23 cellular contexts compared by ENCODE assay signal in genomic region chr7:131074043-131074442, GRCh38.
DNase-seq lines count a peak whose midpoint lies in the region; ATAC-seq and TF ChIP-seq lines count a peak whose summit lies in the region.
"Had no signal": no experiment of that assay in that cellular context is flagged by ENCODE, and none has a peak within 500 bp of the region (broad histone marks: within the 10 kb centered on the region; RNA-seq: fewer than 3 reads in every experiment).

No MANE protein-coding gene starts in this region.

- no peak overlapping the region for H2BK12ac ChIP-seq in H9 (ENCODE audit: insufficient read length, low read depth, low read length)

- H4K5ac ChIP-seq in H9 (ENCODE audit: insufficient read length, low read depth, low read length), result no peak overlapping the region

- H3K27ac Mint-ChIP-seq in CD4-positive, CD25-positive, alpha-beta regulatory T cell, result peak overlapping the region; percentile 5 to 71 (median 35)
- H3K27ac Mint-ChIP-seq in CD4-positive, alpha-beta memory T cell, result peak overlapping the region in 5 of 7 donors; percentile 12 to 89 (median 53)
- peak overlapping the region in 7 of 9 donors; percentile 15 to 81 (median 63) for H3K27ac Mint-ChIP-seq in naive thymus-derived CD4-positive, alpha-beta T cell
- H3K27ac Mint-ChIP-seq in H9, result peak overlapping the region in 1 of 3 experiments; percentile 20; a peak in 1 of 7 replicates
- H3K27ac Mint-ChIP-seq: activated CD4-positive, alpha-beta T cell treated with anti-CD3 and anti-CD28 coated beads, Interleukin-2, amount 10 ng/mL, durations not matched to agents 7 days and 5 days; activated naive CD8-positive, alpha-beta T cell treated with anti-CD3 and anti-CD28 coated beads, Interleukin-2, amount 50 U/mL, for 24 hours; activated T-helper 2 cell treated with anti-CD3 and anti-CD28 coated beads, Interferon-gamma antibody, Interleukin-2, Interleukin-4, amounts not matched to agents 10 μg/mL and 5 μg/mL and 100 μg/mL, durations not matched to agents 14 hours and 24 hours and 36 hours; CD14-positive monocyte; progenitor cell of endocrine pancreas had no signal

- peaks cover 81% of the 10 kb centered on the region for H3K4me1 ChIP-seq in CD4-positive, CD25-positive, alpha-beta regulatory T cell (ENCODE audit: control insufficient read depth, insufficient read depth, low read length, poor library complexity, severe bottlenecking)
- H3K4me1 ChIP-seq in CD4-positive, alpha-beta memory T cell (ENCODE audit: insufficient read depth, low read length), result peaks cover 86% of the 10 kb centered on the region
- peaks cover 20 to 60% of the 10 kb centered on the region in 2 donors for H3K4me1 ChIP-seq in naive thymus-derived CD4-positive, alpha-beta T cell (ENCODE audit: control insufficient read depth in 2 of 2, insufficient read depth in 2 of 2, low read length in 2 of 2)
- peaks cover 2% of the 10 kb centered on the region; the same call in 1 of the 2 replicates for H3K4me1 ChIP-seq in H9 (ENCODE audit: insufficient read depth, low read length)

- H3K4me3 ChIP-seq in CD4-positive, CD25-positive, alpha-beta regulatory T cell (ENCODE audit: low read depth, low read length), result peak overlapping the region; percentile 6
- no peak overlapping the region for H3K4me3 ChIP-seq in CD4-positive, alpha-beta memory T cell (ENCODE audit: low read length in 2 of 2)
- no peak overlapping the region for H3K4me3 ChIP-seq in naive thymus-derived CD4-positive, alpha-beta T cell (ENCODE audit: low read length)
- H3K4me3 ChIP-seq: PC-9, thoracic aorta, uterus had no signal

- TF ChIP-seq CTCF in H9 (conservative IDR thresholded peaks at IDR 0.05), result no peak

- no peak overlapping the region for H3K18ac ChIP-seq in H9 (ENCODE audit: insufficient read length, low read depth, low read length)

- peak overlapping the region; percentile 11 to 68 (median 28) for H3K4me3 Mint-ChIP-seq in CD4-positive, CD25-positive, alpha-beta regulatory T cell
- peak overlapping the region in 5 of 8 donors; percentile 3 to 55 (median 32) for H3K4me3 Mint-ChIP-seq in CD4-positive, alpha-beta memory T cell
- peak overlapping the region in 5 of 10 donors; percentile 4 to 37 (median 6) for H3K4me3 Mint-ChIP-seq in naive thymus-derived CD4-positive, alpha-beta T cell
- no peak overlapping the region for H3K4me3 Mint-ChIP-seq in H9
- H3K4me3 Mint-ChIP-seq: activated CD4-positive, alpha-beta T cell treated with anti-CD3 and anti-CD28 coated beads, Interleukin-2, amount 10 ng/mL, durations not matched to agents 7 days and 5 days; activated naive CD8-positive, alpha-beta T cell treated with anti-CD3 and anti-CD28 coated beads, Interleukin-2, amount 50 U/mL, for 24 hours; CD14-positive monocyte had no signal

- H3K27me3 ChIP-seq in CD4-positive, CD25-positive, alpha-beta regulatory T cell (ENCODE audit: control insufficient read depth, insufficient read depth, low read length), result no peaks in the 10 kb centered on the region
- no peaks in the 10 kb centered on the region for H3K27me3 ChIP-seq in CD4-positive, alpha-beta memory T cell (ENCODE audit: insufficient read depth, low read length)
- H3K27me3 ChIP-seq in naive thymus-derived CD4-positive, alpha-beta T cell (ENCODE audit: control insufficient read depth in 2 of 2, insufficient read depth in 2 of 2, low read length in 2 of 2), result no peaks in the 10 kb centered on the region
- no peaks in the 10 kb centered on the region for H3K27me3 ChIP-seq in H9 (ENCODE audit: insufficient read depth, low read length)
- H3K27me3 ChIP-seq: foreskin keratinocyte, uterus had no signal

- H3K23me2 ChIP-seq in H9 (ENCODE audit: insufficient read length, low read depth, low read length, poor library complexity, severe bottlenecking), result no peaks in the 10 kb centered on the region

- no peaks in the 10 kb centered on the region for H4K20me1 ChIP-seq in H9 (ENCODE audit: control insufficient read depth, insufficient read depth, insufficient read length)

- H3K56ac ChIP-seq in H9 (ENCODE audit: insufficient read length, low read depth, low read length), result no peak overlapping the region

- peaks cover 5% of the 10 kb centered on the region for H3K27me3 Mint-ChIP-seq in CD4-positive, CD25-positive, alpha-beta regulatory T cell
- H3K27me3 Mint-ChIP-seq in CD4-positive, alpha-beta memory T cell, result no peaks in the 10 kb centered on the region
- no peaks in the 10 kb centered on the region for H3K27me3 Mint-ChIP-seq in naive thymus-derived CD4-positive, alpha-beta T cell
- no peaks in the 10 kb centered on the region; the same call in 1 of the 2 replicates for H3K27me3 Mint-ChIP-seq in H9 (ENCODE audit: low read depth)
- H3K27me3 Mint-ChIP-seq: activated CD4-positive, alpha-beta T cell treated with anti-CD3 and anti-CD28 coated beads, Interleukin-2, amount 10 ng/mL, durations not matched to agents 7 days and 5 days; activated naive CD8-positive, alpha-beta T cell treated with anti-CD3 and anti-CD28 coated beads, Interleukin-2, amount 50 U/mL, for 24 hours; progenitor cell of endocrine pancreas had no signal

- CTCF ChIA-PET in CD4-positive, alpha-beta memory T cell (lab: Charles Lee; ENCODE audit: partially characterized antibody), result interaction anchor here (1.4 kb wide), 1 partner anchor 229 kb away, joined by 5 read pairs; no protein-coding TSS in a partner anchor
- CTCF ChIA-PET in naive thymus-derived CD4-positive, alpha-beta T cell (lab: Charles Lee), result interaction anchor here (0.6 kb wide), 1 partner anchor 198 kb away, joined by 3 read pairs; no protein-coding TSS in a partner anchor

- H3K79me1 ChIP-seq in H9 (ENCODE audit: insufficient read depth, low read depth, low read length, poor library complexity, severe bottlenecking), result no peaks in the 10 kb centered on the region

- no peak overlapping the region for H2AK5ac ChIP-seq in H9 (ENCODE audit: insufficient read length, low read length)

- no peak overlapping the region for H4K8ac ChIP-seq in H9 (replicated peaks; ENCODE audit: insufficient read length, low read depth, low read length)

- H2BK20ac ChIP-seq in H9 (ENCODE audit: low read depth, low read length, poor library complexity, severe bottlenecking), result no peak overlapping the region

- H2BK15ac ChIP-seq in H9 (ENCODE audit: low read depth, low read length), result no peak overlapping the region

- H4K91ac ChIP-seq in H9 (ENCODE audit: insufficient read length, low read depth, low read length), result no peak overlapping the region

- H3K27ac ChIP-seq in CD4-positive, CD25-positive, alpha-beta regulatory T cell (ENCODE audit: insufficient read depth, low read length, poor library complexity, severe bottlenecking), result no peak overlapping the region
- no peak overlapping the region for H3K27ac ChIP-seq in CD4-positive, alpha-beta memory T cell (ENCODE audit: low read depth, low read length)
- H3K27ac ChIP-seq in caudate nucleus (ENCODE audit: low read depth, low read length) (peak overlapping the region; percentile 52), H9 (ENCODE audit: insufficient read length, low read depth, low read length) (no peak overlapping the region)
- no peak overlapping the region for H3K27ac ChIP-seq in naive thymus-derived CD4-positive, alpha-beta T cell (ENCODE audit: low read depth, low read length)
- H3K27ac ChIP-seq: foreskin keratinocyte, PC-9, thoracic aorta had no signal

- H2BK120ac ChIP-seq in H9 (ENCODE audit: low read depth, low read length, poor library complexity, severe bottlenecking), result no peak overlapping the region

- peaks cover 49 to 74% (median 61%) of the 10 kb centered on the region in 4 donors for H3K4me1 Mint-ChIP-seq in CD4-positive, CD25-positive, alpha-beta regulatory T cell
- H3K4me1 Mint-ChIP-seq in CD4-positive, alpha-beta memory T cell, result peaks cover 50 to 75% (median 66%) of the 10 kb centered on the region in 4 donors
- H3K4me1 Mint-ChIP-seq in naive thymus-derived CD4-positive, alpha-beta T cell, result peaks cover 12 to 51% (median 38%) of the 10 kb centered on the region in 7 donors
- H3K4me1 Mint-ChIP-seq in H9, result peaks cover 21 to 22% of the 10 kb centered on the region in 2 experiments

- no peak overlapping the region for H2AFZ ChIP-seq in H9 (ENCODE audit: low read length)
- H2AFZ ChIP-seq: PC-9 had no signal

- intact Hi-C loops in CD4-positive, alpha-beta memory T cell (cut with micrococcal nuclease), result loop anchor here (5.0 kb wide), 1 partner anchor 33 kb away; no protein-coding TSS in a partner anchor
- intact Hi-C loops in naive thymus-derived CD4-positive, alpha-beta T cell (cut with micrococcal nuclease), result loop anchor here in 1 of 2 donors (2.0 kb wide), 2 partner anchors 13 to 17 kb away; no protein-coding TSS in a partner anchor

- peaks cover 42% of the 10 kb centered on the region for H3K36me3 ChIP-seq in CD4-positive, CD25-positive, alpha-beta regulatory T cell (ENCODE audit: control insufficient read depth, insufficient read depth, low read length)
- peaks cover 4% of the 10 kb centered on the region for H3K36me3 ChIP-seq in CD4-positive, alpha-beta memory T cell (ENCODE audit: insufficient read depth, low read length)
- peaks cover 0 to 11% (median 5%) of the 10 kb centered on the region in 3 experiments for H3K36me3 ChIP-seq in naive thymus-derived CD4-positive, alpha-beta T cell (ENCODE audit: control insufficient read depth in 2 of 3, insufficient read depth in 3 of 3, low read length in 3 of 3)
- H3K36me3 ChIP-seq: uterus had no signal

- no peaks in the 10 kb centered on the region for H3K9me3 ChIP-seq in CD4-positive, CD25-positive, alpha-beta regulatory T cell (ENCODE audit: control insufficient read depth in 2 of 2, low read length in 2 of 2)
- H3K9me3 ChIP-seq in CD4-positive, alpha-beta memory T cell (ENCODE audit: control insufficient read depth in 1 of 2, low read length in 2 of 2), result no peaks in the 10 kb centered on the region
- no peaks in the 10 kb centered on the region for H3K9me3 ChIP-seq in naive thymus-derived CD4-positive, alpha-beta T cell (ENCODE audit: control insufficient read depth in 2 of 3, low read length in 3 of 3)
- no peaks in the 10 kb centered on the region for H3K9me3 ChIP-seq in H9 (ENCODE audit: control insufficient read depth, low read depth, low read length)
- H3K9me3 ChIP-seq: thoracic aorta, uterus had no signal

- no peaks in the 10 kb centered on the region for H3K79me2 ChIP-seq in H9 (ENCODE audit: insufficient read depth, low read length)

- no peak for ATAC-seq in CD4-positive, CD25-positive, alpha-beta regulatory T cell (ENCODE audit: low read depth in 2 of 2)
- peak; percentile 11 for ATAC-seq in naive thymus-derived CD4-positive, alpha-beta T cell
- ATAC-seq: activated naive CD8-positive, alpha-beta T cell treated with anti-CD3 and anti-CD28 coated beads, Interleukin-2, amount 50 U/mL, for 24 hours; foreskin keratinocyte; Right ventricle myocardium inferior had no signal

- H3K36me3 Mint-ChIP-seq in CD4-positive, CD25-positive, alpha-beta regulatory T cell, result peaks cover 27% of the 10 kb centered on the region
- H3K36me3 Mint-ChIP-seq in CD4-positive, alpha-beta memory T cell, result peaks cover 20 to 48% of the 10 kb centered on the region in 2 donors
- peaks cover 0 to 26% (median 11%) of the 10 kb centered on the region in 5 donors for H3K36me3 Mint-ChIP-seq in naive thymus-derived CD4-positive, alpha-beta T cell
- peaks cover 2 to 13% (median 3%) of the 10 kb centered on the region in 3 experiments; a peak in 5 of 7 replicates for H3K36me3 Mint-ChIP-seq in H9 (ENCODE audit: insufficient read depth in 1 of 3, low read depth in 3 of 3)

- H3K14ac ChIP-seq in H9 (ENCODE audit: insufficient read depth, low read length), result no peak overlapping the region

- H3T11ph ChIP-seq in H9 (ENCODE audit: low read length), result no peak overlapping the region

- POLR2A ChIA-PET in CD4-positive, alpha-beta memory T cell (lab: Charles Lee; ENCODE audit: partially characterized antibody), result no interaction called here
- POLR2A ChIA-PET in naive thymus-derived CD4-positive, alpha-beta T cell (lab: Charles Lee), result interaction anchor here (0.7 to 1.5 kb wide), 2 partner anchors 33 to 94 kb away, joined by 3 to 4 read pairs; no protein-coding TSS in a partner anchor

- H3K23ac ChIP-seq in H9 (ENCODE audit: insufficient read length, low read depth, low read length), result no peak overlapping the region

- DNase-seq in CD4-positive, CD25-positive, alpha-beta regulatory T cell, result no peak
- no peak for DNase-seq in CD4-positive, alpha-beta memory T cell
- DNase-seq in caudate nucleus (lab: John Stamatoyannopoulos, UW), result no peak
- DNase-seq in naive thymus-derived CD4-positive, alpha-beta T cell, result no peak
- DNase-seq in epidermal melanocyte (ENCODE audit: insufficient read length, low spot score), result no peak
- no peak for DNase-seq in H9
- DNase-seq in glomerular visceral epithelial cell (ENCODE audit: extremely low spot score), result no peak
- DNase-seq: activated CD4-positive, alpha-beta T cell treated with anti-CD3 and anti-CD28 coated beads, Interleukin-2, amount 10 ng/mL, durations not matched to agents 7 days and 5 days; activated naive CD8-positive, alpha-beta T cell treated with anti-CD3 and anti-CD28 coated beads, Interleukin-2, amount 50 U/mL, for 24 hours; DMS 273 treated with DMSO at 0.1 percent for 48 hours; effector CD8-positive, alpha-beta T cell; erythroblast; foreskin keratinocyte; GOT3; PC-9; stimulated activated CD4-positive, alpha-beta T cell treated with anti-CD3 and anti-CD28 coated beads, Interleukin-15, amount 100 ng/mL, for 24 hours; stimulated activated naive CD4-positive, alpha-beta T cell; uterus had no signal

- H3K9me3 Mint-ChIP-seq in CD4-positive, CD25-positive, alpha-beta regulatory T cell, result peaks cover 0 to 2% (median 0%) of the 10 kb centered on the region in 7 donors
- H3K9me3 Mint-ChIP-seq in CD4-positive, alpha-beta memory T cell, result peaks cover 0 to 15% (median 0%) of the 10 kb centered on the region in 8 donors
- no peaks in the 10 kb centered on the region for H3K9me3 Mint-ChIP-seq in naive thymus-derived CD4-positive, alpha-beta T cell
- H3K9me3 Mint-ChIP-seq in H9, result no peaks in the 10 kb centered on the region; a peak in 1 of 5 replicates
- H3K9me3 Mint-ChIP-seq: activated CD4-positive, alpha-beta T cell treated with anti-CD3 and anti-CD28 coated beads, Interleukin-2, amount 10 ng/mL, durations not matched to agents 7 days and 5 days; activated naive CD8-positive, alpha-beta T cell treated with anti-CD3 and anti-CD28 coated beads, Interleukin-2, amount 50 U/mL, for 24 hours; activated T-helper 2 cell treated with anti-CD3 and anti-CD28 coated beads, Interferon-gamma antibody, Interleukin-2, Interleukin-4, amounts not matched to agents 10 μg/mL and 5 μg/mL and 100 μg/mL, durations not matched to agents 14 hours and 24 hours and 36 hours had no signal

- no peak overlapping the region for H3K4ac ChIP-seq in H9 (ENCODE audit: low read depth, low read length)

- H2BK5ac ChIP-seq in H9 (ENCODE audit: insufficient read length, low read length), result no peak overlapping the region

- H3K4me2 ChIP-seq in H9 (ENCODE audit: insufficient read depth, insufficient read length, low read length), result no peak overlapping the region
- H3K4me2 ChIP-seq: PC-9 had no signal

- WGBS in H9 (ENCODE audit: extremely low coverage, insufficient read length, low lambda C conversion rate), result no CpG with 5 or more reads among the region's 1 CpG

- H3K9ac ChIP-seq in H9 (ENCODE audit: extremely low read depth, insufficient read length, low read length), result no peak overlapping the region

Comparison
In these comparisons a context has a peak if more than half of its experiments do, and no peak if none do; other contexts are left out.
1. H3K4me3 Mint-ChIP-seq: peak in CD4-positive, CD25-positive, alpha-beta regulatory T cell (4 of 4) and CD4-positive, alpha-beta memory T cell (5 of 8); none in H9 (0 of 2).